Comparison of ENCODE assay signal across 10 cellular contexts in the genomic region with DNA sequence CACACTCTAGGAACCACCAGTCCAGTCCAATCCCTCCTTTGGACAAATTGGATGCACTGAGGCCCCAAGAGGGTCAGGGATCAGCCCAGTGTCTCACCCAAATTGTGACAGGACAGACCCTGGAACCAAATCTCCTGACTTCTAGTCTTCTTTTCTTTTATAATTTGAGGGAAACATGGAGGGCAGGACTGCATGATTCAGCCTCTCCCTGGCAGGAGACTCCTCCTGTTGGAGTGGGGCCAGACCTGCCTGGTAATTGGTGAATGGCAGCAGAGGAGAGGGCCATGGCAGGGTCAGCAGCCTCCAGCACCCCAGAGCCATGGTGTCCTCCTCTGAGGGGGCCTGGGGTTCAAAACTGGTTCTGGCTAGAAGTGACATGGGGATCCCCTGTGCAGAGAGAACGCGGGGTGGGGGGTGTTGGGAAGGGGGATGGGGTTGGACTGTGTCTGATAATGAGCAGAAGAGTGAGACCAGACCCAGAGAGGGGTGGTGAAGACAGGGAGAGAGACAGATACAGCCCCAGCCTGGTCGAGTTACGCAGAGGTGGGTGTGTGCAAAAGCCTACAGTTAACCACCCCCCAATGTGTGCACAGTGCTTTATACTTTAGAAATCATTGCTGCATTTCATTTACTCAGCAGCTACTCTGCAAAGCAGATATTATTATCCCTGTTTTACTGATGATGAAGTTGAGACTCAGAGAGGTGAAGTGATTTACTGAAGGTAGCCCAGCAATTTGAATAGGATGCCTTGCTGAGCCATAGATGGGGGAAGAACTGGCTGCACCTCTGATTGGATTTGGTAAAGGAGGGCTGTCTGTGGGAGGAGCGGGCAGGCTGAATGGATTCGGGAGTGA. TPM values are rescaled to one million over a fixed set of nuclear protein-coding genes. Genes with fewer than 3 reads are reported as not detected.
A peak's percentile ranks its signal among the peaks of the same experiment; 100 is the strongest.
DNase-seq lines count a peak whose midpoint lies in the region; ATAC-seq and TF ChIP-seq lines count a peak whose summit lies in the region.
"Had no signal": no experiment of that assay in that cellular context is flagged by ENCODE, and none has a peak within 500 bp of the region (broad histone marks: within the 10 kb centered on the region; RNA-seq: fewer than 3 reads in every experiment).

No MANE protein-coding gene starts in this region.

- peaks cover 5% of the 10 kb centered on the region for H3K4me1 ChIP-seq in mucosa of descending colon (ENCODE audit: low read depth)

- H3K36me3 Mint-ChIP-seq in endothelial cell (ENCODE audit: low read depth, unreplicated experiment), result peaks cover 12% of the 10 kb centered on the region

- peak overlapping the region; percentile 19 for H3K4me3 Mint-ChIP-seq in endothelial cell (ENCODE audit: unreplicated experiment)
- H3K4me3 Mint-ChIP-seq: B cell had no signal

- no peaks in the 10 kb centered on the region for H3K9me3 ChIP-seq in mucosa of descending colon

- intact Hi-C loops in mucosa of descending colon (cut with DNase I, micrococcal nuclease), result no loop called here

- peaks cover 13% of the 10 kb centered on the region for H3K27me3 Mint-ChIP-seq in endothelial cell (ENCODE audit: unreplicated experiment)

- H3K4me1 Mint-ChIP-seq in endothelial cell (ENCODE audit: unreplicated experiment), result peaks cover 21% of the 10 kb centered on the region

- DNase-seq in A172 (ENCODE audit: low spot score) (peak; percentile 91), NCI-H446 (lab: John Stamatoyannopoulos, UW) (peak; percentile 58 to 78), endothelial cell (ENCODE audit: low spot score) (no peak), mucosa of descending colon (peak in 2 of 3 donors; percentile 72 to 73), MV-4-11 (lab: John Stamatoyannopoulos, UW) (no peak), globus pallidus (ENCODE audit: low spot score) (no peak)

- H3K36me3 ChIP-seq in mucosa of descending colon (ENCODE audit: low read depth), result no peaks in the 10 kb centered on the region

- no peak overlapping the region for H3K4me3 ChIP-seq in mucosa of descending colon

- H3K9me3 Mint-ChIP-seq in endothelial cell (ENCODE audit: unreplicated experiment), result no peaks in the 10 kb centered on the region

- ATAC-seq in mucosa of descending colon (peak; percentile 53), HG03520 (IDR thresholded peaks at IDR 0.05; ENCODE audit: unreplicated experiment) (no peak), GM18858 (IDR thresholded peaks at IDR 0.05; ENCODE audit: unreplicated experiment) (no peak)

- no peak overlapping the region for H3K27ac Mint-ChIP-seq in endothelial cell (ENCODE audit: unreplicated experiment)
- H3K27ac Mint-ChIP-seq: B cell had no signal

- TF ChIP-seq CTCF in endothelial cell (IDR thresholded peaks at IDR 0.05; ENCODE audit: unreplicated experiment), result no peak
- TF ChIP-seq CTCF in mucosa of descending colon (IDR thresholded peaks at IDR 0.05), result no peak

RNA-seq across cellular contexts. Expression of gene SYNPO, which starts 3.8 kb away (rescaled TPM):
- total RNA-seq in A172 (2014; rRNA removed; shearing (Covaris generic)), result 7.2 and 9.0 TPM in 2 replicates
- total RNA-seq in endothelial cell (ENCODE audit: unreplicated experiment) (94.3 TPM), mucosa of descending colon (10 to 100 TPM; 62.9 to 73.6 (median 63.9) TPM)
- total RNA-seq: SK-MEL-5 had no signal

RNA-seq across cellular contexts. Expression of gene MYOZ3, which starts 24.4 kb away (rescaled TPM):
- total RNA-seq in A172 (2014; rRNA removed; shearing (Covaris generic)), result 0.07 and 0.45 TPM in 2 replicates
- total RNA-seq in endothelial cell (ENCODE audit: unreplicated experiment) (12.0 TPM), mucosa of descending colon (under 1 TPM; 0.09 to 0.48 (median 0.35) TPM)
- total RNA-seq: B cell, SK-MEL-5 had no signal

Comparison
In these comparisons a context has a peak if more than half of its experiments do, and no peak if none do; other contexts are left out.
1. DNase-seq: peak in A172 (single experiment), NCI-H446 (2 of 2) and mucosa of descending colon (2 of 3); none in endothelial cell (single experiment), MV-4-11 (single experiment) and globus pallidus (single experiment).